Comparison of ENCODE assay signal across 32 cellular contexts in genomic region chrX:11049976-11050375, GRCh38.
"Had no signal": no experiment of that assay in that cellular context is flagged by ENCODE, and none has a peak within 500 bp of the region (broad histone marks: within the 10 kb centered on the region; RNA-seq: fewer than 3 reads in every experiment).

No MANE protein-coding gene starts in this region.

- H3K27me3 ChIP-seq: cardiac muscle cell, Peyer's patch had no signal

- H3K27ac ChIP-seq: cardiac muscle cell, Peyer's patch, RWPE1, VCaP had no signal

- H3K36me3 ChIP-seq: cardiac muscle cell, Peyer's patch had no signal

- H3K4me1 ChIP-seq: Peyer's patch had no signal

- DNase-seq: activated B cell treated with CpG ODN at 0.5 μM for 24 hours; activated CD4-positive, alpha-beta memory T cell treated with anti-CD3 and anti-CD28 coated beads for 36 hours; activated CD4-positive, alpha-beta T cell treated with anti-CD3 and anti-CD28 coated beads for 4 hours; activated CD4-positive, alpha-beta T cell treated with anti-CD3 and anti-CD28 coated beads, Interleukin-2, amount 50 U/mL, for 1 hour; activated CD4-positive, CD25-positive, alpha-beta regulatory T cell treated with anti-CD3 and anti-CD28 coated beads, Interleukin-2, amount 50 U/mL, for 72 hours; activated CD8-positive, alpha-beta memory T cell treated with anti-CD3 and anti-CD28 coated beads, Interleukin-2, amount 50 U/mL, for 4 hours; activated effector memory CD4-positive, alpha-beta T cell treated with Interleukin-2 at 50 U/mL for 16 hours; activated naive CD4-positive, alpha-beta T cell treated with anti-CD3 and anti-CD28 coated beads, Interleukin-2, amount 10 ng/mL, durations not matched to agents 7 days and 5 days; activated naive CD8-positive, alpha-beta T cell treated with anti-CD3 and anti-CD28 coated beads, Interleukin-2, amount 50 U/mL, for 24 hours; activated T-cell treated with anti-CD3 and anti-CD28 coated beads, Interleukin-2, amount 50 U/mL, for 48 hours; anterior cingulate cortex; NCI-H1092 treated with DMSO at 0.1 percent for 48 hours; NCI-H1417; NCI-H146; NCI-H187; NCI-H2029 treated with DMSO at 0.1 percent for 48 hours; NCI-H2107; NCI-H2171; NCI-H510A; NCI-H526; NCI-H748 treated with DMSO at 0.1 percent for 48 hours; NK-92 treated with Interleukin-12 subunit alpha and Interleukin-12 subunit beta, amount 100 ng/mL, for 24 hours; PC-3; Peyer's patch; SIG-M5; SW 1271; T-helper 1 cell; T-helper 2 cell; T-helper 9 cell had no signal

- H3K4me3 ChIP-seq: cardiac muscle cell, Peyer's patch had no signal

- H3K9me3 ChIP-seq: Peyer's patch had no signal
